In the genomic region with DNA sequence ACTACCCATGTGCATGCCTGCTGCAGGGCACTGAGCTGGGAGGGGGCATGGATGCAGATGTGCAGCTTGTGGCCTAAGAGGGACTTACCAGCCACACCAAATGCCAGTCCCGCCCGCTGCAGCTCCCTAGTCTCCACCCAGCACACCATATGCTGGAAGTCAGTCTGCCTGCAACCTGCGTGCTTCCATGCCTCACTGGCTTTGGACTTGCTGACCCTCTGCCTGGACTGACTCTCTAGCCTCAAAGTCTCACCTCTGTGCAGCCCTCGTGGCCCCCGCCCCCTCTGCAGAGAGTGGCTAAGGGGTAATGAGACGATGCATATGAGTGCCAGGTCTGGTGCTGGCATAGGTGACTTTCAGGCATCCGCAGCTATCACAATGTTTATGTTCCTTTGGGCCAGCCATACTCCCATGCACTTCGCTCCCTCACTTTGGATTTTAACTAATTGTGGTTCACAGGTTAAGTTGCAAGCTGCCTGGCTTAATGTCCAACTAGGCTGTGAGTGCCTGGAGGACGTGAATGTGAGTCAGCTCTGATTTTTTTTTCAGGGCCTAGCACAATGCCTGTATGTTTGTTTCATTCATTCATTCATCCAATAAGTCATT, we compare ENCODE assay signal across 1 cellular context.
TF ChIP-seq lines count a peak whose summit lies in the region.

No MANE protein-coding gene starts in this region.

TF ChIP-seq in HepG2, 621 proteins besides CTCF, POLR2A, EP300 and RAD21 (continued from another document and continues in another):
- TF ChIP-seq, protein P1, sequence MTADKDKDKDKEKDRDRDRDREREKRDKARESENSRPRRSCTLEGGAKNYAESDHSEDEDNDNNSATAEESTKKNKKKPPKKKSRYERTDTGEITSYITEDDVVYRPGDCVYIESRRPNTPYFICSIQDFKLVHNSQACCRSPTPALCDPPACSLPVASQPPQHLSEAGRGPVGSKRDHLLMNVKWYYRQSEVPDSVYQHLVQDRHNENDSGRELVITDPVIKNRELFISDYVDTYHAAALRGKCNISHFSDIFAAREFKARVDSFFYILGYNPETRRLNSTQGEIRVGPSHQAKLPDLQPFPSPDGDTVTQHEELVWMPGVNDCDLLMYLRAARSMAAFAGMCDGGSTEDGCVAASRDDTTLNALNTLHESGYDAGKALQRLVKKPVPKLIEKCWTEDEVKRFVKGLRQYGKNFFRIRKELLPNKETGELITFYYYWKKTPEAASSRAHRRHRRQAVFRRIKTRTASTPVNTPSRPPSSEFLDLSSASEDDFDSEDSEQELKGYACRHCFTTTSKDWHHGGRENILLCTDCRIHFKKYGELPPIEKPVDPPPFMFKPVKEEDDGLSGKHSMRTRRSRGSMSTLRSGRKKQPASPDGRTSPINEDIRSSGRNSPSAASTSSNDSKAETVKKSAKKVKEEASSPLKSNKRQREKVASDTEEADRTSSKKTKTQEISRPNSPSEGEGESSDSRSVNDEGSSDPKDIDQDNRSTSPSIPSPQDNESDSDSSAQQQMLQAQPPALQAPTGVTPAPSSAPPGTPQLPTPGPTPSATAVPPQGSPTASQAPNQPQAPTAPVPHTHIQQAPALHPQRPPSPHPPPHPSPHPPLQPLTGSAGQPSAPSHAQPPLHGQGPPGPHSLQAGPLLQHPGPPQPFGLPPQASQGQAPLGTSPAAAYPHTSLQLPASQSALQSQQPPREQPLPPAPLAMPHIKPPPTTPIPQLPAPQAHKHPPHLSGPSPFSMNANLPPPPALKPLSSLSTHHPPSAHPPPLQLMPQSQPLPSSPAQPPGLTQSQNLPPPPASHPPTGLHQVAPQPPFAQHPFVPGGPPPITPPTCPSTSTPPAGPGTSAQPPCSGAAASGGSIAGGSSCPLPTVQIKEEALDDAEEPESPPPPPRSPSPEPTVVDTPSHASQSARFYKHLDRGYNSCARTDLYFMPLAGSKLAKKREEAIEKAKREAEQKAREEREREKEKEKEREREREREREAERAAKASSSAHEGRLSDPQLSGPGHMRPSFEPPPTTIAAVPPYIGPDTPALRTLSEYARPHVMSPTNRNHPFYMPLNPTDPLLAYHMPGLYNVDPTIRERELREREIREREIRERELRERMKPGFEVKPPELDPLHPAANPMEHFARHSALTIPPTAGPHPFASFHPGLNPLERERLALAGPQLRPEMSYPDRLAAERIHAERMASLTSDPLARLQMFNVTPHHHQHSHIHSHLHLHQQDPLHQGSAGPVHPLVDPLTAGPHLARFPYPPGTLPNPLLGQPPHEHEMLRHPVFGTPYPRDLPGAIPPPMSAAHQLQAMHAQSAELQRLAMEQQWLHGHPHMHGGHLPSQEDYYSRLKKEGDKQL (CRISPR knock-in tag; IDR thresholded peaks at IDR 0.05; ENCODE audit: low read depth): no peak
- TF ChIP-seq FOXJ3 (CRISPR knock-in tag; IDR thresholded peaks at IDR 0.05; ENCODE audit: borderline replicate concordance) (no peak), ZNF432 (CRISPR knock-in tag; IDR thresholded peaks at IDR 0.05; ENCODE audit: borderline replicate concordance) (no peak), SIN3A (IDR thresholded peaks at IDR 0.05; ENCODE audit: borderline replicate concordance, low read depth, low read length) (no peak), FOXO1 (CRISPR knock-in tag; IDR thresholded peaks at IDR 0.05) (no peak), ZMYM3 (CRISPR knock-in tag; IDR thresholded peaks at IDR 0.05) (peak; percentile 92), ZNF501 (CRISPR knock-in tag; IDR thresholded peaks at IDR 0.05) (0 out of 2 replicates have a peak, but pooled peaks have one; percentile 27), ATM (IDR thresholded peaks at IDR 0.05; ENCODE audit: borderline replicate concordance) (no peak), HMG20A (CRISPR knock-in tag; IDR thresholded peaks at IDR 0.05; ENCODE audit: borderline replicate concordance) (peak; percentile 47; the same call in 1 of the 2 replicates), ZNF557 (CRISPR knock-in tag; IDR thresholded peaks at IDR 0.05) (no peak), SMC3 (IDR thresholded peaks at IDR 0.05; ENCODE audit: low read length) (no peak), ZNF704 (CRISPR knock-in tag; IDR thresholded peaks at IDR 0.05; ENCODE audit: borderline replicate concordance) (no peak), REST (IDR thresholded peaks at IDR 0.05; ENCODE audit: borderline replicate concordance in 1 of 2, low read depth in 1 of 2, low read length in 2 of 2) (no peak), NRL (CRISPR knock-in tag; IDR thresholded peaks at IDR 0.05; ENCODE audit: borderline replicate concordance) (no peak), ZNF737 (CRISPR knock-in tag; IDR thresholded peaks at IDR 0.05; ENCODE audit: borderline replicate concordance) (no peak), MAFK (conservative IDR thresholded peaks at IDR 0.05 in 1 of 2, IDR thresholded peaks at IDR 0.05 in 1 of 2; ENCODE audit: low read length in 2 of 2) (no peak), TBP (CRISPR knock-in tag; IDR thresholded peaks at IDR 0.05) (no peak), REXO4 (CRISPR knock-in tag; IDR thresholded peaks at IDR 0.05; ENCODE audit: borderline replicate concordance) (no peak), TARDBP (CRISPR knock-in tag; IDR thresholded peaks at IDR 0.05) (peak; percentile 61; the same call in 1 of the 2 replicates), YY1 (IDR thresholded peaks at IDR 0.05; ENCODE audit: insufficient read depth, insufficient replicate concordance, low read depth, low read length) (no peak), PHB2 (IDR thresholded peaks at IDR 0.05; ENCODE audit: partially characterized antibody) (no peak), FOXP1 (IDR thresholded peaks at IDR 0.05) (no peak), FOXP1 (CRISPR knock-in tag; IDR thresholded peaks at IDR 0.05) (peak; percentile 28; the same call in 1 of the 2 replicates), ATRX (CRISPR knock-in tag; IDR thresholded peaks at IDR 0.05; ENCODE audit: borderline replicate concordance) (no peak), NFKBIZ (CRISPR knock-in tag; IDR thresholded peaks at IDR 0.05) (no peak), ZNF292 (CRISPR knock-in tag; IDR thresholded peaks at IDR 0.05; ENCODE audit: borderline replicate concordance, low read depth) (peak; percentile 91; the same call in 1 of the 2 replicates), ZNF777 (CRISPR knock-in tag; IDR thresholded peaks at IDR 0.05) (no peak), ZNF44 (CRISPR knock-in tag; IDR thresholded peaks at IDR 0.05) (no peak), FOXK1 (CRISPR knock-in tag; IDR thresholded peaks at IDR 0.05; ENCODE audit: borderline replicate concordance, low read depth) (0 out of 2 replicates have a peak, but pooled peaks have one; percentile 15), BCLAF1 (IDR thresholded peaks at IDR 0.05) (no peak), ZNF660 (CRISPR knock-in tag; IDR thresholded peaks at IDR 0.05; ENCODE audit: borderline replicate concordance, low read depth) (no peak)
- TF ChIP-seq, protein P2, sequence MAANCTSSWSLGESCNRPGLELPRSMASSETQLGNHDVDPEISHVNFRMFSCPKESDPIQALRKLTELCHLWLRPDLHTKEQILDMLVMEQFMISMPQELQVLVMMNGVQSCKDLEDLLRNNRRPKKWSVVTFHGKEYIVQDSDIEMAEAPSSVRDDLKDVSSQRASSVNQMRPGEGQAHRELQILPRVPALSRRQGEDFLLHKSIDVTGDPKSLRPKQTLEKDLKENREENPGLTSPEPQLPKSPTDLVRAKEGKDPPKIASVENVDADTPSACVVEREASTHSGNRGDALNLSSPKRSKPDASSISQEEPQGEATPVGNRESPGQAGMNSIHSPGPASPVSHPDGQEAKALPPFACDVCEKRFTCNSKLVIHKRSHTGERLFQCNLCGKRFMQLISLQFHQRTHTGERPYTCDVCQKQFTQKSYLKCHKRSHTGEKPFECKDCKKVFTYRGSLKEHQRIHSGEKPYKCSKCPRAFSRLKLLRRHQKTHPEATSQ (CRISPR knock-in tag; IDR thresholded peaks at IDR 0.05; ENCODE audit: borderline replicate concordance): no peak
- TF ChIP-seq, protein P3, sequence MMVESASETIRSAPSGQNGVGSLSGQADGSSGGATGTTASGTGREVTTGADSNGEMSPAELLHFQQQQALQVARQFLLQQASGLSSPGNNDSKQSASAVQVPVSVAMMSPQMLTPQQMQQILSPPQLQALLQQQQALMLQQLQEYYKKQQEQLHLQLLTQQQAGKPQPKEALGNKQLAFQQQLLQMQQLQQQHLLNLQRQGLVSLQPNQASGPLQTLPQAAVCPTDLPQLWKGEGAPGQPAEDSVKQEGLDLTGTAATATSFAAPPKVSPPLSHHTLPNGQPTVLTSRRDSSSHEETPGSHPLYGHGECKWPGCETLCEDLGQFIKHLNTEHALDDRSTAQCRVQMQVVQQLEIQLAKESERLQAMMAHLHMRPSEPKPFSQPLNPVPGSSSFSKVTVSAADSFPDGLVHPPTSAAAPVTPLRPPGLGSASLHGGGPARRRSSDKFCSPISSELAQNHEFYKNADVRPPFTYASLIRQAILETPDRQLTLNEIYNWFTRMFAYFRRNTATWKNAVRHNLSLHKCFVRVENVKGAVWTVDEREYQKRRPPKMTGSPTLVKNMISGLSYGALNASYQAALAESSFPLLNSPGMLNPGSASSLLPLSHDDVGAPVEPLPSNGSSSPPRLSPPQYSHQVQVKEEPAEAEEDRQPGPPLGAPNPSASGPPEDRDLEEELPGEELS (CRISPR knock-in tag; IDR thresholded peaks at IDR 0.05): 0 out of 2 replicates have a peak, but pooled peaks have one; percentile 9
- TF ChIP-seq, protein P4, sequence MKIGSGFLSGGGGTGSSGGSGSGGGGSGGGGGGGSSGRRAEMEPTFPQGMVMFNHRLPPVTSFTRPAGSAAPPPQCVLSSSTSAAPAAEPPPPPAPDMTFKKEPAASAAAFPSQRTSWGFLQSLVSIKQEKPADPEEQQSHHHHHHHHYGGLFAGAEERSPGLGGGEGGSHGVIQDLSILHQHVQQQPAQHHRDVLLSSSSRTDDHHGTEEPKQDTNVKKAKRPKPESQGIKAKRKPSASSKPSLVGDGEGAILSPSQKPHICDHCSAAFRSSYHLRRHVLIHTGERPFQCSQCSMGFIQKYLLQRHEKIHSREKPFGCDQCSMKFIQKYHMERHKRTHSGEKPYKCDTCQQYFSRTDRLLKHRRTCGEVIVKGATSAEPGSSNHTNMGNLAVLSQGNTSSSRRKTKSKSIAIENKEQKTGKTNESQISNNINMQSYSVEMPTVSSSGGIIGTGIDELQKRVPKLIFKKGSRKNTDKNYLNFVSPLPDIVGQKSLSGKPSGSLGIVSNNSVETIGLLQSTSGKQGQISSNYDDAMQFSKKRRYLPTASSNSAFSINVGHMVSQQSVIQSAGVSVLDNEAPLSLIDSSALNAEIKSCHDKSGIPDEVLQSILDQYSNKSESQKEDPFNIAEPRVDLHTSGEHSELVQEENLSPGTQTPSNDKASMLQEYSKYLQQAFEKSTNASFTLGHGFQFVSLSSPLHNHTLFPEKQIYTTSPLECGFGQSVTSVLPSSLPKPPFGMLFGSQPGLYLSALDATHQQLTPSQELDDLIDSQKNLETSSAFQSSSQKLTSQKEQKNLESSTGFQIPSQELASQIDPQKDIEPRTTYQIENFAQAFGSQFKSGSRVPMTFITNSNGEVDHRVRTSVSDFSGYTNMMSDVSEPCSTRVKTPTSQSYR (CRISPR knock-in tag; IDR thresholded peaks at IDR 0.05; ENCODE audit: borderline replicate concordance): no peak; the same call in 1 of the 2 replicates
- TF ChIP-seq, protein P5, sequence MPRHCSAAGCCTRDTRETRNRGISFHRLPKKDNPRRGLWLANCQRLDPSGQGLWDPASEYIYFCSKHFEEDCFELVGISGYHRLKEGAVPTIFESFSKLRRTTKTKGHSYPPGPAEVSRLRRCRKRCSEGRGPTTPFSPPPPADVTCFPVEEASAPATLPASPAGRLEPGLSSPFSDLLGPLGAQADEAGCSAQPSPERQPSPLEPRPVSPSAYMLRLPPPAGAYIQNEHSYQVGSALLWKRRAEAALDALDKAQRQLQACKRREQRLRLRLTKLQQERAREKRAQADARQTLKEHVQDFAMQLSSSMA (CRISPR knock-in tag; IDR thresholded peaks at IDR 0.05): no peak
